8 cellular contexts compared by ENCODE assay signal in the genomic region with DNA sequence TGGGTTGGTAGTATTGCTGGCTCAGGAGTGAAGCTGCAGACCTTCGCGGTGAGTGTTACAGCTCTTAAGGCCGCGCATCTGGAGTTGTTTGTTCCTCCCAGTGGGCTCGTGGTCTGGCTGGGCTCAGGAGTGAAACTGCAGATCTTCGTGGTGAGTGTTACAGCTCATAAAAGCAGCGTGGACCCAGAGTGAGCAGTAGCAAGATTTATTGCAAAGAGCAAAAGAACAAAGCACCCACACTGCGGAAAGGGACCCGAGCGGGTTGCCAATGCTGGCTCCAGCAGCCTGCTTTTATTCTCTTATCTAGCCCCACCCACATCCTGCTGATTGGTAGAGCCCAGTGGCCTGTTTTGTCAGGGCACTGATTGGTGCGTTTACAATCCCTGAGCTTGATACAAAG. TPM values are rescaled to one million over a fixed set of nuclear protein-coding genes. Genes with fewer than 3 reads are reported as not detected.
DNase-seq lines count a peak whose midpoint lies in the region; ATAC-seq and TF ChIP-seq lines count a peak whose summit lies in the region.
"Not testable (repeated sequence)": the region's sequence is repeated elsewhere in the genome, so short reads cannot be mapped to it uniquely, and the experiment has no call there.

No MANE protein-coding gene starts in this region.

- H3K27ac Mint-ChIP-seq in T-helper 1 cell treated with Interleukin-12 subunit alpha and Interleukin-12 subunit beta and Interleukin-4 antibody, amounts not matched to agents 30 μg/mL and 1 μg/mL, for 36 hours: peak overlapping the region; percentile 100
- H3K27ac Mint-ChIP-seq in naive B cell: peak overlapping the region; percentile 50 to 99 (median 82)
- H3K27ac Mint-ChIP-seq in stimulated activated memory B cell treated with anti-CD40 and anti-IgM and Interleukin-4, amounts not matched to agents 10 μg/mL and 1 μg/mL and 100 μg/mL, for 72 hours: peak overlapping the region; percentile 86

- H3K27me3 Mint-ChIP-seq in T-helper 1 cell treated with Interleukin-12 subunit alpha and Interleukin-12 subunit beta and Interleukin-4 antibody, amounts not matched to agents 30 μg/mL and 1 μg/mL, for 36 hours (ENCODE audit: low read depth); naive B cell; stimulated activated memory B cell treated with anti-CD40 and anti-IgM and Interleukin-4, amounts not matched to agents 10 μg/mL and 1 μg/mL and 100 μg/mL, for 72 hours: not testable (repeated sequence)

- ATAC-seq in naive B cell (ENCODE audit: low read depth in 2 of 2); stimulated activated memory B cell treated with anti-CD40 and anti-IgM and Interleukin-4, amounts not matched to agents 10 μg/mL and 1 μg/mL and 100 μg/mL, for 72 hours: not testable (repeated sequence)

- H3K4me3 Mint-ChIP-seq in T-helper 1 cell treated with Interleukin-12 subunit alpha and Interleukin-12 subunit beta and Interleukin-4 antibody, amounts not matched to agents 30 μg/mL and 1 μg/mL, for 36 hours: peak overlapping the region; percentile 98
- H3K4me3 Mint-ChIP-seq in naive B cell: peak overlapping the region; percentile 80 to 98 (median 92)
- peak overlapping the region; percentile 76 for H3K4me3 Mint-ChIP-seq in stimulated activated memory B cell treated with anti-CD40 and anti-IgM and Interleukin-4, amounts not matched to agents 10 μg/mL and 1 μg/mL and 100 μg/mL, for 72 hours

- peaks cover 49% of the 10 kb centered on the region for H3K4me1 Mint-ChIP-seq in T-helper 1 cell treated with Interleukin-12 subunit alpha and Interleukin-12 subunit beta and Interleukin-4 antibody, amounts not matched to agents 30 μg/mL and 1 μg/mL, for 36 hours (ENCODE audit: low read depth)
- peaks cover 36 to 64% (median 48%) of the 10 kb centered on the region in 3 donors for H3K4me1 Mint-ChIP-seq in naive B cell
- H3K4me1 Mint-ChIP-seq in stimulated activated memory B cell treated with anti-CD40 and anti-IgM and Interleukin-4, amounts not matched to agents 10 μg/mL and 1 μg/mL and 100 μg/mL, for 72 hours: peaks cover 57% of the 10 kb centered on the region

- not testable (repeated sequence) for H3K9me3 Mint-ChIP-seq in T-helper 1 cell treated with Interleukin-12 subunit alpha and Interleukin-12 subunit beta and Interleukin-4 antibody, amounts not matched to agents 30 μg/mL and 1 μg/mL, for 36 hours; naive B cell; stimulated activated memory B cell treated with anti-CD40 and anti-IgM and Interleukin-4, amounts not matched to agents 10 μg/mL and 1 μg/mL and 100 μg/mL, for 72 hours

- H3K36me3 Mint-ChIP-seq in T-helper 1 cell treated with Interleukin-12 subunit alpha and Interleukin-12 subunit beta and Interleukin-4 antibody, amounts not matched to agents 30 μg/mL and 1 μg/mL, for 36 hours (ENCODE audit: low read depth): peaks cover 37% of the 10 kb centered on the region
- H3K36me3 Mint-ChIP-seq in naive B cell; stimulated activated memory B cell treated with anti-CD40 and anti-IgM and Interleukin-4, amounts not matched to agents 10 μg/mL and 1 μg/mL and 100 μg/mL, for 72 hours: not testable (repeated sequence)

- TF ChIP-seq CTCF in fibroblast of mammary gland (conservative IDR thresholded peaks at IDR 0.05; ENCODE audit: control insufficient read depth, insufficient read depth, low read depth, low read length): not testable (repeated sequence)

- H3K4me3 ChIP-seq in fibroblast of mammary gland (ENCODE audit: control insufficient read depth, low read depth, low read length): not testable (repeated sequence)

- peak; percentile 11 for DNase-seq in CD1c-positive myeloid dendritic cell (ENCODE audit: extremely low spot score)
- DNase-seq in activated CD8-positive, alpha-beta memory T cell treated with anti-CD3 and anti-CD28 coated beads for 4 hours (ENCODE audit: low read depth in 2 of 2): peak; percentile 76 to 78
- peak; percentile 80 for DNase-seq in activated naive CD4-positive, alpha-beta T cell treated with anti-CD3 and anti-CD28 coated beads, Interleukin-2, amount 50 U/mL, for 16 hours
- peak; percentile 33 for DNase-seq in fibroblast of mammary gland (ENCODE audit: low read depth)
- DNase-seq in naive B cell: peak; percentile 20
- peak; percentile 88 for DNase-seq in stimulated activated CD4-positive, alpha-beta T cell treated with anti-CD3 and anti-CD28 coated beads, Interleukin-1b, Interleukin-23, amount 100 ng/mL, for 48 hours

RNA-seq across cellular contexts. Expression of a gene that starts 1.3 kb away (rescaled TPM):
- polyA plus RNA-seq in naive B cell (ENCODE audit: low read depth in 6 of 6): 10 to 100 TPM in 3 of 6 donors, 1 to 10 TPM in 3; 5.4 to 21.9 (median 10.1) TPM

RNA-seq across cellular contexts. Expression of a gene that starts 48.6 kb away (rescaled TPM):
- polyA plus RNA-seq in naive B cell (ENCODE audit: low read depth in 6 of 6): under 1 TPM in 1 of 6 donors, not detected in 5; 0.15 TPM

Comparison
In these comparisons a context has a peak if more than half of its experiments do, and no peak if none do; other contexts are left out.
1. DNase-seq: peak in every context shown above with its lines; median percentile 88 in stimulated activated CD4-positive, alpha-beta T cell treated with anti-CD3 and anti-CD28 coated beads, Interleukin-1b, Interleukin-23, amount 100 ng/mL, for 48 hours; 80 in activated naive CD4-positive, alpha-beta T cell treated with anti-CD3 and anti-CD28 coated beads, Interleukin-2, amount 50 U/mL, for 16 hours; 77 in activated CD8-positive, alpha-beta memory T cell treated with anti-CD3 and anti-CD28 coated beads for 4 hours; 33 in fibroblast of mammary gland; 20 in naive B cell; 11 in CD1c-positive myeloid dendritic cell.